In the genomic region with DNA sequence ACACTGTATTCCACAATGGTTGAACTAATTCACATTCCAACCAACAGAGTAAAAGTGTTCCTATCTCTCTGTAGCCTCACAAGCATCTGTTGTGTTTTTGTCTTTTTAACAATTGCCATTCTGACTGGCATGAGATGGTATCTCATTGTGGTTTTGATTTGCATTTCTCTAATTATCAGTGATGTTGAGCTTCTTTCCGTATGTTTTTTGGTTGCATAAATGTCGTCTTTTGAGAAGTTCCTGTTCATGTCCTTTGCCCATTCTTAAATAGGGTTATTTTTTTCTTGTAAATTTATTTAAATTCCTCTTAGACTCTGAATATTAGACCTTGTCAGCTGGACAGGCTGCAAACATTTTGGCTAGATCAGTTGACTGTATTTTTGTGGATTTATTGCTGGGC, we compare ENCODE assay signal across 29 cellular contexts.
"Had no signal": no experiment of that assay in that cellular context is flagged by ENCODE, and none has a peak within 500 bp of the region (broad histone marks: within the 10 kb centered on the region; RNA-seq: fewer than 3 reads in every experiment).

No MANE protein-coding gene starts in this region.

- DNase-seq: colonic mucosa; cortex of kidney; dermis blood vessel endothelial cell; dorsolateral prefrontal cortex; effector CD4-positive, alpha-beta T cell; effector CD8-positive, alpha-beta T cell; effector memory CD4-positive, alpha-beta T cell; effector memory CD8-positive, alpha-beta T cell; endodermal cell; erythroblast; esophagus squamous epithelium; foreskin fibroblast; foreskin keratinocyte; foreskin melanocyte; gastrocnemius medialis; glutamatergic neuron; head of caudate nucleus; heart left ventricle; heart right ventricle had no signal

- H2AFZ ChIP-seq: hepatocyte had no signal

- H3K4me1 ChIP-seq: colonic mucosa, esophagus muscularis mucosa, esophagus squamous epithelium, foreskin keratinocyte, gastrocnemius medialis, gastroesophageal sphincter, heart left ventricle, heart right ventricle had no signal

- H3K9me3 Mint-ChIP-seq: effector memory CD8-positive, alpha-beta T cell had no signal

- FAIRE-seq: colon, endometrium, frontal cortex had no signal

- H3K27me3 ChIP-seq: colonic mucosa, esophagus muscularis mucosa, esophagus squamous epithelium, foreskin keratinocyte, gastrocnemius medialis, gastroesophageal sphincter, hepatocyte had no signal

- H3K4me2 ChIP-seq: hepatocyte had no signal

- H3K4me3 Mint-ChIP-seq: dendritic cell treated with granulocyte-macrophage colony-stimulating factor and Interleukin-4, amounts not matched to agents 40 ng/mL and 50 ng/mL, for 4 days; effector memory CD8-positive, alpha-beta T cell; endodermal cell had no signal

- H3K36me3 ChIP-seq: colonic mucosa, esophagus muscularis mucosa, esophagus squamous epithelium, gastrocnemius medialis, gastroesophageal sphincter, heart left ventricle, heart right ventricle had no signal

- ATAC-seq: effector memory CD8-positive, alpha-beta T cell; esophagus mucosa; foreskin keratinocyte; gastrocnemius medialis; gastroesophageal sphincter; heart left ventricle; heart right ventricle had no signal

- H3K4me3 ChIP-seq: colonic mucosa, coronary artery, dorsolateral prefrontal cortex, esophagus muscularis mucosa, esophagus squamous epithelium, gastrocnemius medialis, gastroesophageal sphincter, heart left ventricle, heart right ventricle, hepatocyte had no signal

- H3K79me2 ChIP-seq: hepatocyte had no signal

- H3K27ac Mint-ChIP-seq: dendritic cell treated with granulocyte-macrophage colony-stimulating factor and Interleukin-4, amounts not matched to agents 40 ng/mL and 50 ng/mL, for 4 days; effector memory CD8-positive, alpha-beta T cell; endodermal cell had no signal

- H3K27ac ChIP-seq: colonic mucosa, coronary artery, dorsolateral prefrontal cortex, epithelial cell of prostate, esophagus muscularis mucosa, esophagus squamous epithelium, foreskin keratinocyte, gastrocnemius medialis, gastroesophageal sphincter, heart left ventricle, heart right ventricle, hepatocyte had no signal

- H3K9me3 ChIP-seq: colonic mucosa, esophagus squamous epithelium, gastrocnemius medialis, gastroesophageal sphincter had no signal

- H3K27me3 Mint-ChIP-seq: dendritic cell treated with granulocyte-macrophage colony-stimulating factor and Interleukin-4, amounts not matched to agents 40 ng/mL and 50 ng/mL, for 4 days; effector memory CD8-positive, alpha-beta T cell had no signal

- H3K4me1 Mint-ChIP-seq: endodermal cell had no signal
